1 cellular context compared by ENCODE assay signal in genomic region chr14:94373708-94374107, GRCh38.
TF ChIP-seq lines count a peak whose summit lies in the region.

No MANE protein-coding gene starts in this region.

TF ChIP-seq in H1, 55 proteins besides CTCF, POLR2A, EP300 and RAD21:
- no peak for TF ChIP-seq GTF2F1 (IDR thresholded peaks at IDR 0.05; ENCODE audit: borderline replicate concordance, low read depth, low read length)
- TF ChIP-seq TAF7 (optimal IDR thresholded peaks at IDR 0.05; ENCODE audit: borderline replicate concordance, low read depth, low read length): no peak
- no peak for TF ChIP-seq CREB1 (IDR thresholded peaks at IDR 0.05)
- no peak for TF ChIP-seq HDAC2 (IDR thresholded peaks at IDR 0.05; ENCODE audit: borderline replicate concordance in 1 of 2, low read depth in 2 of 2, low read length in 2 of 2)
- no peak for TF ChIP-seq TAF1 (IDR thresholded peaks at IDR 0.05; ENCODE audit: low read depth, low read length)
- TF ChIP-seq HDAC6 (IDR thresholded peaks at IDR 0.05; ENCODE audit: low read depth, low read length): no peak
- TF ChIP-seq RNF2 (IDR thresholded peaks at IDR 0.05; ENCODE audit: borderline replicate concordance, low read depth, low read length, missing control alignments, poor library complexity, severe bottlenecking): no peak
- no peak for TF ChIP-seq KDM5A (IDR thresholded peaks at IDR 0.05; ENCODE audit: low read length)
- no peak for TF ChIP-seq PHF8 (conservative IDR thresholded peaks at IDR 0.05; ENCODE audit: low read depth, low read length)
- no peak for TF ChIP-seq BRCA1 (IDR thresholded peaks at IDR 0.05; ENCODE audit: low read depth, low read length)
- no peak for TF ChIP-seq SAP30 (IDR thresholded peaks at IDR 0.05; ENCODE audit: insufficient read depth, insufficient replicate concordance, low read length)
- no peak for TF ChIP-seq YY1 (IDR thresholded peaks at IDR 0.05; ENCODE audit: low read depth, low read length)
- TF ChIP-seq SIX5 (IDR thresholded peaks at IDR 0.05; ENCODE audit: low read depth, low read length): no peak
- no peak for TF ChIP-seq MAX (IDR thresholded peaks at IDR 0.05)
- no peak for TF ChIP-seq MAFK (IDR thresholded peaks at IDR 0.05; ENCODE audit: low read depth, low read length)
